Comparison of ENCODE assay signal across 11 cellular contexts in the genomic region with DNA sequence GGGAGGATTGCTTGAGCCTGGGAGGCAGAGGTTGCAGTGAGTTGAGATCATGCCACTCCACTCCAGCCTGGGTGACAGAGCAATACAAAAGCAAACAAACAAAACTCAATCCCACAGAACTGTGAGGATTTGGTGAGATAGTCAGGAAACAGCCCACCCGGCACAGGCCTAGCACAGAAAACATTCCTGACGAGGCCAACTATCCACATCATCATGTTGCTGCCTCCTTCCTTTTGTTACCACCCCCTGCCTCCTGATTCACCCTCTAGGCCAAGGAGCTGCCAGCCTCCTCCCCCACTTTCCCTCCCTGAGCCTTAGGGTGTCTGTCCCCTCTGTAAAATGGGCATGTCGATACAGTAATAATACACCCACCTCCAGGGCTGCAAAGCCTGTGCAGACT. TPM values are rescaled to one million over a fixed set of nuclear protein-coding genes. Genes with fewer than 3 reads are reported as not detected.
DNase-seq lines count a peak whose midpoint lies in the region; ATAC-seq and TF ChIP-seq lines count a peak whose summit lies in the region.
"Had no signal": no experiment of that assay in that cellular context is flagged by ENCODE, and none has a peak within 500 bp of the region (broad histone marks: within the 10 kb centered on the region; RNA-seq: fewer than 3 reads in every experiment).

No MANE protein-coding gene starts in this region.

- H3K27me3 Mint-ChIP-seq in CD4-positive, alpha-beta memory T cell = no peaks in the 10 kb centered on the region
- peaks cover 3% of the 10 kb centered on the region; the same call in 1 of the 2 replicates for H3K27me3 Mint-ChIP-seq in HFFc6 (ENCODE audit: insufficient read depth)
- H3K27me3 Mint-ChIP-seq in neural crest cell (ENCODE audit: low read depth) = no peaks in the 10 kb centered on the region

- peaks cover 50% of the 10 kb centered on the region for H3K36me3 ChIP-seq in CD4-positive, alpha-beta memory T cell (ENCODE audit: insufficient read depth, low read length)
- H3K36me3 ChIP-seq: ascending aorta had no signal

- H3K4me3 Mint-ChIP-seq in CD4-positive, alpha-beta memory T cell = peak overlapping the region in 2 of 8 donors; percentile 22 to 52
- H3K4me3 Mint-ChIP-seq in HFFc6 (no peak overlapping the region), neural crest cell (no peak overlapping the region)

- H3K9me3 ChIP-seq in CD4-positive, alpha-beta memory T cell (ENCODE audit: control insufficient read depth in 1 of 2, low read length in 2 of 2) = no peaks in the 10 kb centered on the region
- H3K9me3 ChIP-seq: ascending aorta had no signal

- no peaks in the 10 kb centered on the region for H3K9me3 Mint-ChIP-seq in CD4-positive, alpha-beta memory T cell
- H3K9me3 Mint-ChIP-seq in HFFc6 (no peaks in the 10 kb centered on the region), neural crest cell (no peaks in the 10 kb centered on the region)

- no peak for DNase-seq in CD4-positive, alpha-beta memory T cell
- peak; percentile 74 for DNase-seq in HFFc6
- DNase-seq in choroid plexus epithelial cell (ENCODE audit: low read depth) = peak; percentile 69
- DNase-seq in neural crest cell (ENCODE audit: low read depth, low spot score) = no peak
- DNase-seq in GM20000 (ENCODE audit: low spot score) = no peak
- DNase-seq: activated CD4-positive, alpha-beta T cell treated with anti-CD3 and anti-CD28 coated beads for 48 hours; erythroblast; NCI-H1694 had no signal

- peaks cover 99% of the 10 kb centered on the region for H3K4me1 ChIP-seq in CD4-positive, alpha-beta memory T cell (ENCODE audit: insufficient read depth, low read length)
- H3K4me1 ChIP-seq: ascending aorta had no signal

- peaks cover 60 to 97% (median 80%) of the 10 kb centered on the region in 4 donors for H3K4me1 Mint-ChIP-seq in CD4-positive, alpha-beta memory T cell
- H3K4me1 Mint-ChIP-seq in HFFc6 (ENCODE audit: low read depth) (peaks cover 41% of the 10 kb centered on the region), neural crest cell (peaks cover 41% of the 10 kb centered on the region)

- peak overlapping the region; percentile 23 to 94 (median 74) for H3K27ac Mint-ChIP-seq in CD4-positive, alpha-beta memory T cell
- H3K27ac Mint-ChIP-seq in HFFc6 (peak overlapping the region; percentile 85), neural crest cell (ENCODE audit: unreplicated experiment) (peak overlapping the region; percentile 40)

- no peak overlapping the region for H3K4me3 ChIP-seq in CD4-positive, alpha-beta memory T cell (ENCODE audit: low read length in 2 of 2)
- no peak overlapping the region for H3K4me3 ChIP-seq in choroid plexus epithelial cell (ENCODE audit: low read depth, low read length)
- H3K4me3 ChIP-seq: ascending aorta had no signal

- peaks cover 50 to 89% of the 10 kb centered on the region in 2 donors for H3K36me3 Mint-ChIP-seq in CD4-positive, alpha-beta memory T cell
- peaks cover 23% of the 10 kb centered on the region for H3K36me3 Mint-ChIP-seq in HFFc6 (ENCODE audit: low read depth)
- H3K36me3 Mint-ChIP-seq in neural crest cell (ENCODE audit: low read depth) = peaks cover 2% of the 10 kb centered on the region

- ATAC-seq in HG03442 (IDR thresholded peaks at IDR 0.05; ENCODE audit: unreplicated experiment) (no peak), GM19452 (IDR thresholded peaks at IDR 0.05; ENCODE audit: unreplicated experiment) (no peak)

- no peaks in the 10 kb centered on the region for H3K27me3 ChIP-seq in CD4-positive, alpha-beta memory T cell (ENCODE audit: insufficient read depth, low read length)
- H3K27me3 ChIP-seq: ascending aorta had no signal

- TF ChIP-seq CTCF in HFFc6 (IDR thresholded peaks at IDR 0.05) (no peak), choroid plexus epithelial cell (conservative IDR thresholded peaks at IDR 0.05; ENCODE audit: low read depth, low read length) (no peak), neural crest cell (conservative IDR thresholded peaks at IDR 0.05) (no peak), GM20000 (IDR thresholded peaks at IDR 0.05; ENCODE audit: extremely low read depth, missing control alignments) (no peak)

- peak overlapping the region; percentile 30 for H3K27ac ChIP-seq in CD4-positive, alpha-beta memory T cell (ENCODE audit: low read depth, low read length)
- H3K27ac ChIP-seq: ascending aorta had no signal

- POLR2A ChIA-PET in CD4-positive, alpha-beta memory T cell (lab: Charles Lee; ENCODE audit: partially characterized antibody) = interaction anchor here (0.8 kb wide), 1 partner anchor 39 kb away, joined by 3 read pairs; the partner anchor contains the start of gene STK10

- intact Hi-C loops in CD4-positive, alpha-beta memory T cell (cut with micrococcal nuclease) = no loop called here

- CTCF ChIA-PET in CD4-positive, alpha-beta memory T cell (lab: Charles Lee; ENCODE audit: partially characterized antibody) = interaction anchor here (0.7 to 0.9 kb wide), 2 partner anchors 25 to 39 kb away, joined by 3 read pairs; partner anchors contain the start of gene STK10

RNA-seq across cellular contexts. Expression of gene STK10, which starts 39.0 kb away (rescaled TPM):
- 100 to 1,000 TPM; 306 to 314 TPM for total RNA-seq in CD4-positive, alpha-beta memory T cell
- 100 to 1,000 TPM in 1 of 2 donors, 10 to 100 TPM in 1; 24.6 to 161 TPM for polyA plus RNA-seq in CD4-positive, alpha-beta memory T cell
- 10 to 100 TPM; 39.8 to 51.6 (median 47.5) TPM for total RNA-seq in HFFc6 (2021; fragmentation: NEBNext Ultra II Directional; extraction: Animal tissue kit (Norgen Biotek cat#: 25700))
- 32.3 and 43.5 TPM in 2 replicates for total RNA-seq in neural crest cell

RNA-seq across cellular contexts. Expression of gene EFCAB9, which starts 44.9 kb away (rescaled TPM):
- not detected for total RNA-seq in CD4-positive, alpha-beta memory T cell
- not detected for polyA plus RNA-seq in CD4-positive, alpha-beta memory T cell
- total RNA-seq in HFFc6 (2021; fragmentation: NEBNext Ultra II Directional; extraction: Animal tissue kit (Norgen Biotek cat#: 25700)) = not detected
- 0.37 TPM in 1 of 2 replicates, not detected in the other for total RNA-seq in neural crest cell
- total RNA-seq: ascending aorta had no signal

Comparison
In these comparisons a context has a peak if more than half of its experiments do, and no peak if none do; other contexts are left out.
1. DNase-seq: peak in HFFc6 (single experiment) and choroid plexus epithelial cell (single experiment); none in CD4-positive, alpha-beta memory T cell (0 of 5), neural crest cell (single experiment) and GM20000 (single experiment).
2. Peak in every context shown above with its lines, with median percentiles within 50 percentile points of each other: H3K27ac Mint-ChIP-seq.